Comparison of ENCODE assay signal across 8 cellular contexts in the genomic region with DNA sequence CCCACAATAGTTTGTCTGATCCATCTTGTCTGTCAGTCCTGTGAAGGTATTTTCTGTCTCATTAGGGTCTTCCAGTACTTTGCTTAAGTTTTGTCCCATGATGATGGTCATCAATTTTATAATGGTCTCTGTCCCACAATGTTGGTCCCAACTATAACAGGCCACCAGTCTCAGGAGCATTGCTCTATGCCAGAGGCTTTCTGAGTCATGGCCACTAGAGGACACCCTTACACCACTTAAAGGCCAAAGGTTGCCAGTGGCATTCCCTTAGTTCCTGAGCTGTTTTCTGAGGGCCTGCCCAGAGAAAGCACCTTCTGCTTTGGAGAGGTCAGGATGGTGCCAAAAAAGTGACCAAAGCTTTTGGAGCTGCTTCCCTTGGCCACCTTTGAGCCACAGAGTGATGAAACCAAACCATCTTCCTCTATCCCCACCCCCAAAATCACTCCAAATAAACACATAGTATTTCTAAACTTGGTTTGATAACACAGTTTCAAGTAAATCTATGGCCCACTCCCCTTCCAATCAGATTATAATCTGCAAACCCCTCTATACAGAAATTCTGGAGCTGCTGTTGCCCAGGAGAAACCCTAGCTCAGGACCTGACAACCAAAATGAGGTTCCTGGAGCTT. TPM values are rescaled to one million over a fixed set of nuclear protein-coding genes. Genes with fewer than 3 reads are reported as not detected.
DNase-seq lines count a peak whose midpoint lies in the region; ATAC-seq and TF ChIP-seq lines count a peak whose summit lies in the region.

No MANE protein-coding gene starts in this region.

- no peaks in the 10 kb centered on the region for H3K9me3 Mint-ChIP-seq in activated CD8-positive, alpha-beta T cell treated with anti-CD3 and anti-CD28 coated beads for 36 hours
- H3K9me3 Mint-ChIP-seq in naive B cell, result no peaks in the 10 kb centered on the region

- no peak overlapping the region for H3K4me3 Mint-ChIP-seq in activated CD8-positive, alpha-beta T cell treated with anti-CD3 and anti-CD28 coated beads for 36 hours
- H3K4me3 Mint-ChIP-seq in naive B cell, result no peak overlapping the region

- no peaks in the 10 kb centered on the region for H3K4me1 ChIP-seq in BE2C
- no peaks in the 10 kb centered on the region for H3K4me1 ChIP-seq in upper lobe of right lung

- peaks cover 2% of the 10 kb centered on the region for H3K4me1 Mint-ChIP-seq in activated CD8-positive, alpha-beta T cell treated with anti-CD3 and anti-CD28 coated beads for 36 hours (ENCODE audit: low read depth)
- peaks cover 0 to 3% (median 0%) of the 10 kb centered on the region in 3 donors for H3K4me1 Mint-ChIP-seq in naive B cell

- H3K9me3 ChIP-seq in BE2C (no peaks in the 10 kb centered on the region), upper lobe of right lung (no peaks in the 10 kb centered on the region)

- H3K4me3 ChIP-seq in BE2C (ENCODE audit: low read depth, low read length), result no peak overlapping the region
- no peak overlapping the region for H3K4me3 ChIP-seq in upper lobe of right lung

- H3K27ac ChIP-seq in upper lobe of right lung, result no peak overlapping the region

- CTCF ChIA-PET in activated CD8-positive, alpha-beta T cell treated with anti-CD3 and anti-CD28 coated beads for 36 hours (lab: Charles Lee), result interaction anchor here (0.6 to 7.8 kb wide), 28 partner anchors 8 to 562 kb away, joined by 3 to 161 read pairs (median 4); partner anchors contain the start of genes EIF3F and LMO1

- ATAC-seq in GM18861 (IDR thresholded peaks at IDR 0.05; ENCODE audit: unreplicated experiment) (peak; percentile 71), HG03103 (IDR thresholded peaks at IDR 0.05; ENCODE audit: low read depth, unreplicated experiment) (peak; percentile 50), esophagus mucosa (peak; percentile 85), naive B cell (ENCODE audit: low read depth in 2 of 2) (peak; percentile 57 to 63), upper lobe of right lung (peak; percentile 88)
- peak; percentile 84 for ATAC-seq in activated CD8-positive, alpha-beta T cell treated with anti-CD3 and anti-CD28 coated beads for 36 hours

- H3K27me3 Mint-ChIP-seq in activated CD8-positive, alpha-beta T cell treated with anti-CD3 and anti-CD28 coated beads for 36 hours, result peaks cover 6% of the 10 kb centered on the region
- peaks cover 4 to 15% (median 11%) of the 10 kb centered on the region in 3 donors for H3K27me3 Mint-ChIP-seq in naive B cell

- peak; percentile 87 for TF ChIP-seq CTCF in BE2C (IDR thresholded peaks at IDR 0.05; ENCODE audit: low read depth, low read length)
- TF ChIP-seq CTCF in activated CD8-positive, alpha-beta T cell treated with anti-CD3 and anti-CD28 coated beads for 36 hours (IDR thresholded peaks at IDR 0.05), result peak; percentile 83
- TF ChIP-seq CTCF in upper lobe of right lung (IDR thresholded peaks at IDR 0.05), result peak; percentile 76

- intact Hi-C loops in activated CD8-positive, alpha-beta T cell treated with anti-CD3 and anti-CD28 coated beads for 36 hours (cut with micrococcal nuclease), result loop anchor here (2.0 kb wide), 1 partner anchor 92 kb away; no protein-coding TSS in a partner anchor
- intact Hi-C loops in upper lobe of right lung (cut with DNase I), result loop anchor here (2.0 kb wide), 1 partner anchor 94 kb away; no protein-coding TSS in a partner anchor

- H3K36me3 Mint-ChIP-seq in activated CD8-positive, alpha-beta T cell treated with anti-CD3 and anti-CD28 coated beads for 36 hours (ENCODE audit: low read depth), result no peaks in the 10 kb centered on the region
- H3K36me3 Mint-ChIP-seq in naive B cell, result no peaks in the 10 kb centered on the region

- POLR2A ChIA-PET in activated CD8-positive, alpha-beta T cell treated with anti-CD3 and anti-CD28 coated beads for 36 hours (lab: Charles Lee), result interaction anchor here (1.2 to 1.3 kb wide), 2 partner anchors 12 to 73 kb away, joined by 3 to 5 read pairs; no protein-coding TSS in a partner anchor

- H3K27me3 ChIP-seq in BE2C (no peaks in the 10 kb centered on the region), upper lobe of right lung (no peaks in the 10 kb centered on the region)

- H3K27ac Mint-ChIP-seq in activated CD8-positive, alpha-beta T cell treated with anti-CD3 and anti-CD28 coated beads for 36 hours, result no peak overlapping the region
- no peak overlapping the region for H3K27ac Mint-ChIP-seq in naive B cell

- H3K36me3 ChIP-seq in BE2C (no peaks in the 10 kb centered on the region), upper lobe of right lung (no peaks in the 10 kb centered on the region)

- DNase-seq in BE2C (peak; percentile 66), NCI-H345 (lab: John Stamatoyannopoulos, UW) (peak; percentile 69), naive B cell (peak; percentile 21), upper lobe of right lung (no peak)
- DNase-seq in activated CD8-positive, alpha-beta T cell treated with anti-CD3 and anti-CD28 coated beads for 36 hours, result peak; percentile 58

RNA-seq across cellular contexts. Expression of gene EIF3F, which starts 19.3 kb away (rescaled TPM):
- polyA plus RNA-seq in BE2C (2012; ENCODE audit: insufficient read depth, insufficient read length, low read depth), result 109 TPM
- total RNA-seq in activated CD8-positive, alpha-beta T cell treated with anti-CD3 and anti-CD28 coated beads for 36 hours, result 100 to 1,000 TPM; 303 to 309 TPM
- total RNA-seq in esophagus mucosa (206 TPM), upper lobe of right lung (200 TPM)
- 100 to 1,000 TPM; 384 to 508 (median 420) TPM for polyA plus RNA-seq in naive B cell (ENCODE audit: low read depth in 6 of 6)

RNA-seq across cellular contexts. Expression of gene NLRP10, which starts 41.2 kb away (rescaled TPM):
- polyA plus RNA-seq in BE2C (2012; ENCODE audit: insufficient read depth, insufficient read length, low read depth), result not detected
- not detected for total RNA-seq in activated CD8-positive, alpha-beta T cell treated with anti-CD3 and anti-CD28 coated beads for 36 hours
- not detected for total RNA-seq in esophagus mucosa
- polyA plus RNA-seq in naive B cell (ENCODE audit: low read depth in 6 of 6), result not detected
- not detected for total RNA-seq in upper lobe of right lung
